In the genomic region with DNA sequence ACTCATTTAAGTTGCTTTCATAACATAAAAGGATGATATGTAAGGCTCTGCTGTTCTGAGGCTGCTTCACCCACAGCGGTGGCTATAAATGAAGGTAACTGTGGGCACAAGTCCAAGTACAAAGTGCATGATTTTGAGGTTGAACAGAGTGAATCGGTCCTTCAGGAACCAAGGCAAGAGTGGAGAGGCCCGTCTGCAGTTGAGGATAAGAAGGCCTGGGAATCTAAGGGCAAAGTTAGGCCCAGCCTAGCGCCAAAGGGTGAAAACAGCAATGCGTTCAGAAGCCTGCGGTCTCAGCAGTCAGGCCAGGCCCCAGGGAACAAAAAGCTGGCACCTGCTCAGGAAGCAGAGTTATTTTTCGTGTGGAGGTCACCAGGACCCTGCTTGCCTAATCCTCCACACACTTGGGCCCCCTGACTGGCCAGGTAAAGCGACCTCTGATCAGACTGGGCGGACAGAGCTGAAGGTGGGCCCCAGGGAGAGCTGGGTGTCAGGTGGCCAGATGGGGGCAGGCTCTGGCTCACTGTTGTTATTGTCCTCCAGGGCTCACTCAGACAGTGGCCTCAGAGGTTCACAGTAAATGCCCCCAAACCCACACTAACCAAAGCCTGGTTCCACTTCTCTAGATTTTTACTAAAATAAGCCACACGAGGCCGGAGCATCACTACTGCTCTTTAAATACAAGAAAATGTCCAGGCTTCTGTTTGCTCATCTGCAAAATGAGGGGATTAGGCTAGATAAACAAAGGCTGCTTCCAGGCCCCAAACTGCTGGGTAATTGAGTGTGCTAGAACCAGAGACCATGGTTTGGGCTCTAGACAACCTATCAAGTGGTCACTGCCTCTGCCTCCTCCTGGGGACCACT, we compare ENCODE assay signal across 9 cellular contexts. TPM values are rescaled to one million over a fixed set of nuclear protein-coding genes. Genes with fewer than 3 reads are reported as not detected.
DNase-seq lines count a peak whose midpoint lies in the region; ATAC-seq and TF ChIP-seq lines count a peak whose summit lies in the region.
"Had no signal": no experiment of that assay in that cellular context is flagged by ENCODE, and none has a peak within 500 bp of the region (broad histone marks: within the 10 kb centered on the region; RNA-seq: fewer than 3 reads in every experiment).

No MANE protein-coding gene starts in this region.

- peaks cover 18% of the 10 kb centered on the region for H3K36me3 Mint-ChIP-seq in neural progenitor cell

- DNase-seq in M059J (ENCODE audit: low read depth) (peak; percentile 26), dorsolateral prefrontal cortex (peak in 1 of 10 donors; percentile 23), neural progenitor cell (ENCODE audit: low spot score) (peak; percentile 36), HEK293T (ENCODE audit: extremely low spot score) (no peak), NCI-H1417 treated with DMSO at 0.1 percent for 48 hours (lab: John Stamatoyannopoulos, UW) (no peak), NCI-H1105 treated with DMSO at 0.1 percent for 48 hours (lab: John Stamatoyannopoulos, UW) (no peak)

- peak in 5 of 56 donors; percentile 3 to 27 (median 6) for TF ChIP-seq CTCF in dorsolateral prefrontal cortex (IDR thresholded peaks at IDR 0.05 in 54 of 56, conservative IDR thresholded peaks at IDR 0.05 in 2 of 56; ENCODE audit: low read depth in 1 of 56, partially characterized antibody in 56 of 56)
- TF ChIP-seq CTCF in neural progenitor cell (IDR thresholded peaks at IDR 0.05): peak; percentile 29

- peaks cover 16% of the 10 kb centered on the region for H3K4me1 ChIP-seq in neural progenitor cell

- H3K4me1 Mint-ChIP-seq in neural progenitor cell: peaks cover 23% of the 10 kb centered on the region

- H3K36me3 ChIP-seq in neural progenitor cell: no peaks in the 10 kb centered on the region

- peaks cover 38% of the 10 kb centered on the region for H3K79me2 ChIP-seq in neural progenitor cell (ENCODE audit: low read depth)

- H2AFZ ChIP-seq in neural progenitor cell (replicated peaks): no peak overlapping the region

- H3K27me3 ChIP-seq in dorsolateral prefrontal cortex (no peaks in the 10 kb centered on the region), neural progenitor cell (no peaks in the 10 kb centered on the region)

- no peak overlapping the region for H3K9ac ChIP-seq in neural progenitor cell

- no peak overlapping the region for H3K4me2 ChIP-seq in neural progenitor cell

- H3K27ac Mint-ChIP-seq in neural progenitor cell: no peak overlapping the region

- peak; percentile 72 for ATAC-seq in GM19351 (IDR thresholded peaks at IDR 0.05; ENCODE audit: unreplicated experiment)
- no peak for ATAC-seq in HG03520 (IDR thresholded peaks at IDR 0.05; ENCODE audit: unreplicated experiment)
- ATAC-seq: Panc1 had no signal

- H3K4me3 ChIP-seq in dorsolateral prefrontal cortex (no peak overlapping the region), neural progenitor cell (no peak overlapping the region)

- CTCF ChIA-PET in HEK293T (lab: Yijun Ruan, JAX): interaction anchor here (1.0 to 1.6 kb wide), 4 partner anchors 15 to 66 kb away, joined by 3 to 9 read pairs (median 4); no protein-coding TSS in a partner anchor

- POLR2A ChIA-PET in HEK293T (lab: Yijun Ruan, JAX): interaction anchor here (0.6 to 3.2 kb wide), 7 partner anchors 10 to 290 kb away, joined by 3 to 10 read pairs (median 3); a partner anchor contains a TSS

- H3K27me3 Mint-ChIP-seq in neural progenitor cell (ENCODE audit: insufficient read depth, low read depth): no peaks in the 10 kb centered on the region

- no peaks in the 10 kb centered on the region for H3K9me3 ChIP-seq in neural progenitor cell (ENCODE audit: low read depth)

- peaks cover 4% of the 10 kb centered on the region for H3K9me3 Mint-ChIP-seq in neural progenitor cell

- H4K20me1 ChIP-seq in neural progenitor cell (ENCODE audit: low read depth): no peaks in the 10 kb centered on the region

- no peak overlapping the region for H3K4me3 Mint-ChIP-seq in neural progenitor cell

- intact Hi-C loops in dorsolateral prefrontal cortex (cut with DNase I): loop anchor here in 1 of 2 donors (5.0 kb wide), 1 partner anchor 66 kb away; no protein-coding TSS in a partner anchor

- H3F3A ChIP-seq in neural progenitor cell (ENCODE audit: low read depth): peaks cover 5% of the 10 kb centered on the region

- peak overlapping the region in 56 of 59 donors; percentile 3 to 86 (median 70) for H3K27ac ChIP-seq in dorsolateral prefrontal cortex
- no peak overlapping the region for H3K27ac ChIP-seq in neural progenitor cell

TF ChIP-seq in HEK293T, 16 proteins besides CTCF, POLR2A, EP300 and RAD21:
- TF ChIP-seq BHLHE40 (IDR thresholded peaks at IDR 0.05; ENCODE audit: borderline replicate concordance): no peak
- TF ChIP-seq LEF1 (IDR thresholded peaks at IDR 0.05; ENCODE audit: borderline replicate concordance): no peak
- no peak for TF ChIP-seq ELF4 (IDR thresholded peaks at IDR 0.05)
- no peak for TF ChIP-seq CTBP1 (IDR thresholded peaks at IDR 0.05; ENCODE audit: borderline replicate concordance)
- no peak for TF ChIP-seq SP1 (IDR thresholded peaks at IDR 0.05)
- no peak for TF ChIP-seq ARNT (IDR thresholded peaks at IDR 0.05)
- no peak for TF ChIP-seq FOXA1 (IDR thresholded peaks at IDR 0.05)
- no peak for TF ChIP-seq ZNF384 (IDR thresholded peaks at IDR 0.05)
- TF ChIP-seq HDGF (IDR thresholded peaks at IDR 0.05; ENCODE audit: borderline replicate concordance): no peak
- no peak for TF ChIP-seq SUZ12 (IDR thresholded peaks at IDR 0.05)
- no peak for TF ChIP-seq TARDBP (IDR thresholded peaks at IDR 0.05)
- TF ChIP-seq, protein P1, sequence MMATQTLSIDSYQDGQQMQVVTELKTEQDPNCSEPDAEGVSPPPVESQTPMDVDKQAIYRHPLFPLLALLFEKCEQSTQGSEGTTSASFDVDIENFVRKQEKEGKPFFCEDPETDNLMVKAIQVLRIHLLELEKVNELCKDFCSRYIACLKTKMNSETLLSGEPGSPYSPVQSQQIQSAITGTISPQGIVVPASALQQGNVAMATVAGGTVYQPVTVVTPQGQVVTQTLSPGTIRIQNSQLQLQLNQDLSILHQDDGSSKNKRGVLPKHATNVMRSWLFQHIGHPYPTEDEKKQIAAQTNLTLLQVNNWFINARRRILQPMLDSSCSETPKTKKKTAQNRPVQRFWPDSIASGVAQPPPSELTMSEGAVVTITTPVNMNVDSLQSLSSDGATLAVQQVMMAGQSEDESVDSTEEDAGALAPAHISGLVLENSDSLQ (IDR thresholded peaks at IDR 0.05): no peak
- no peak for TF ChIP-seq FOXK2 (IDR thresholded peaks at IDR 0.05)
- no peak for TF ChIP-seq FOXM1 (IDR thresholded peaks at IDR 0.05; ENCODE audit: borderline replicate concordance)
- TF ChIP-seq NFRKB (IDR thresholded peaks at IDR 0.05): no peak
- TF ChIP-seq L3MBTL2 (conservative IDR thresholded peaks at IDR 0.05): no peak

RNA-seq across cellular contexts. Expression of a gene that starts 46.4 kb away (rescaled TPM):
- total RNA-seq in M059J (2014; rRNA removed; shearing (Covaris generic)): 13.4 and 22.6 TPM in 2 replicates
- total RNA-seq in dorsolateral prefrontal cortex (100 to 1,000 TPM in 2 of 120 experiments, 10 to 100 TPM in 118; 59.9 to 107 (median 79.7) TPM), neural progenitor cell (ENCODE audit: low replicate concordance) (10.6 and 11.7 TPM in 2 replicates)

Comparison
In these comparisons a context has a peak if more than half of its experiments do, and no peak if none do; other contexts are left out.
1. DNase-seq: peak in M059J (single experiment) and neural progenitor cell (single experiment); none in HEK293T (single experiment), NCI-H1417 treated with DMSO at 0.1 percent for 48 hours (single experiment) and NCI-H1105 treated with DMSO at 0.1 percent for 48 hours (single experiment).